26 cellular contexts compared by ENCODE assay signal in genomic region chr13:45350152-45350551, GRCh38.
"Had no signal": no experiment of that assay in that cellular context is flagged by ENCODE, and none has a peak within 500 bp of the region (broad histone marks: within the 10 kb centered on the region; RNA-seq: fewer than 3 reads in every experiment).

No MANE protein-coding gene starts in this region.

- H3K4me3 Mint-ChIP-seq: dendritic cell treated with granulocyte-macrophage colony-stimulating factor and Interleukin-4, amounts not matched to agents 40 ng/mL and 50 ng/mL, for 4 days; endodermal cell; immature natural killer cell; natural killer cell; neural crest cell; stimulated activated naive B cell treated with anti-CD40 and anti-IgM and Interleukin-4, amounts not matched to agents 10 μg/mL and 1 μg/mL and 100 μg/mL, for 72 hours; stimulated activated naive CD8-positive, alpha-beta T cell treated with anti-CD3 and anti-CD28 coated beads, Interleukin-15, amount 100 ng/mL, for 72 hours had no signal

- H3K4me1 Mint-ChIP-seq: endodermal cell, neural crest cell had no signal

- H3K9me3 Mint-ChIP-seq: dendritic cell treated with granulocyte-macrophage colony-stimulating factor and Interleukin-4, amounts not matched to agents 40 ng/mL and 50 ng/mL, for 4 days; endodermal cell; immature natural killer cell; natural killer cell; neural crest cell; stimulated activated naive B cell treated with anti-CD40 and anti-IgM and Interleukin-4, amounts not matched to agents 10 μg/mL and 1 μg/mL and 100 μg/mL, for 72 hours; stimulated activated naive CD8-positive, alpha-beta T cell treated with anti-CD3 and anti-CD28 coated beads, Interleukin-15, amount 100 ng/mL, for 72 hours had no signal

- H3K27me3 Mint-ChIP-seq: dendritic cell treated with granulocyte-macrophage colony-stimulating factor and Interleukin-4, amounts not matched to agents 40 ng/mL and 50 ng/mL, for 4 days; stimulated activated naive B cell treated with anti-CD40 and anti-IgM and Interleukin-4, amounts not matched to agents 10 μg/mL and 1 μg/mL and 100 μg/mL, for 72 hours; stimulated activated naive CD8-positive, alpha-beta T cell treated with anti-CD3 and anti-CD28 coated beads, Interleukin-15, amount 100 ng/mL, for 72 hours had no signal

- H3K27me3 ChIP-seq: colonic mucosa, esophagus squamous epithelium, neutrophil, pancreas, suprapubic skin, transverse colon, upper lobe of right lung, uterus had no signal

- H3K4me3 ChIP-seq: colonic mucosa, esophagus squamous epithelium, lower lobe of right lung, pancreas, suprapubic skin, transverse colon, upper lobe of right lung, uterus had no signal

- H3K9me3 ChIP-seq: colonic mucosa, esophagus squamous epithelium, lower lobe of right lung, neutrophil, pancreas, suprapubic skin, transverse colon, upper lobe of right lung, uterus had no signal

- H3K36me3 ChIP-seq: colonic mucosa, uterus had no signal

- H3K4me1 ChIP-seq: colonic mucosa, lower lobe of right lung, pancreas, suprapubic skin, transverse colon, upper lobe of right lung, uterus had no signal

- DNase-seq: colonic mucosa; effector CD8-positive, alpha-beta T cell; endodermal cell; esophagus squamous epithelium; foreskin melanocyte; hypothalamus; immature natural killer cell; islet precursor cell; kidney glomerular epithelial cell; left colon; left ventricle myocardium superior; lower lobe of right lung; natural killer cell; pancreas; retina; stimulated activated CD4-positive, alpha-beta T cell treated with anti-CD3 and anti-CD28 coated beads, Interleukin-4, amount 100 ng/mL, for 4 hours; stimulated activated naive B cell treated with anti-CD40 and anti-IgM and Interleukin-4, amounts not matched to agents 10 μg/mL and 1 μg/mL and 100 μg/mL, for 72 hours; stimulated activated naive CD8-positive, alpha-beta T cell treated with anti-CD3 and anti-CD28 coated beads, Interleukin-15, amount 100 ng/mL, for 72 hours; transverse colon; uterus had no signal

- ATAC-seq: left colon; natural killer cell; pancreas; sciatic nerve; stimulated activated naive B cell treated with anti-CD40 and anti-IgM and Interleukin-4, amounts not matched to agents 10 μg/mL and 1 μg/mL and 100 μg/mL, for 72 hours; stimulated activated naive CD8-positive, alpha-beta T cell treated with anti-CD3 and anti-CD28 coated beads, Interleukin-15, amount 100 ng/mL, for 72 hours; upper lobe of right lung had no signal

- H3K27ac Mint-ChIP-seq: dendritic cell treated with granulocyte-macrophage colony-stimulating factor and Interleukin-4, amounts not matched to agents 40 ng/mL and 50 ng/mL, for 4 days; endodermal cell; immature natural killer cell; stimulated activated naive B cell treated with anti-CD40 and anti-IgM and Interleukin-4, amounts not matched to agents 10 μg/mL and 1 μg/mL and 100 μg/mL, for 72 hours; stimulated activated naive CD8-positive, alpha-beta T cell treated with anti-CD3 and anti-CD28 coated beads, Interleukin-15, amount 100 ng/mL, for 72 hours had no signal

- FAIRE-seq: pancreas had no signal

- H3K27ac ChIP-seq: colonic mucosa, lower lobe of right lung, pancreas, suprapubic skin, transverse colon, upper lobe of right lung had no signal
